Comparison of ENCODE assay signal across 1 cellular context in the genomic region with DNA sequence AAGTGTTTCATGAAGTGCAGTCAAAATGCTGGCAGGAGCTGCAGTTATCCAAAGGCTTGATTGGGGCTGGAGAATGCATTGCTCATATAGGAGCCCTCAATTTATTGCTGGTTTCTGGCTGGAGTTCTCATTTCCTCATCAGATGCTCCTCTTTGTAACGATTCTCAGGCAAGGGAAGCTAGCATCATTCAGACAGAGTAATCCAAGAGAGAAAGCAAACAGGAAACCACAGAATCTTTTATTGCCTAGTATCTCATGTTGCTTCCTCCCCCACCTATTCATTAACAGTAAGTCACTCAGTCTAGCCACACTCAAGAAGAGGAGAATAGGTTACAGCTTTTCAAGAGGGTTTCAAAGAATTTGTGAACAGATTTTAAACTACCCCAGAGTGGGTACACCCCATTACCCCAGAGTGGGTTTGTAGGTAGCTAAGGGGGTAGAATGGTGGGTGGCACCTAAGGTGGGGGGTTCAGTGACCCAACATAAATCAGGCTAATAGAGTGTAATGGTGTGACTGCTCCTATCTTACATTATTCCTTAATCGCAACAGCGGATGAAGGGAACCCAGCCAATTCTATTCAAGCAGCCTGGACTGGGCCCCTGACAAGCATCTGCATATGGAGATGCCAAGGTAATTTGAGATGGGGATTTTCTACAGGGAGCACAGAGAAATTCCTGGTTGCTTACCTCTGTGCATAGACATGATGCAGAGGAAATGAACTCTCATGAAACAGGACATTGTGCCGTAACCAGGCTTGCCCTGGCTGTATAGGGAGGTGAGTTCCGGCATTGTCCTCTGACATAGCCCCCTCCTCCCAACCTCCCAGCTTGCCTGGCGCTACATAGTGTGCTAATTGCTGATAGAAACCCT.
TF ChIP-seq lines count a peak whose summit lies in the region.

No MANE protein-coding gene starts in this region.

TF ChIP-seq in HepG2, 621 proteins besides CTCF, POLR2A, EP300 and RAD21 (continued from another document):
- no peak for TF ChIP-seq KDM1A (CRISPR knock-in tag; IDR thresholded peaks at IDR 0.05)
